8 cellular contexts compared by ENCODE assay signal in the genomic region with DNA sequence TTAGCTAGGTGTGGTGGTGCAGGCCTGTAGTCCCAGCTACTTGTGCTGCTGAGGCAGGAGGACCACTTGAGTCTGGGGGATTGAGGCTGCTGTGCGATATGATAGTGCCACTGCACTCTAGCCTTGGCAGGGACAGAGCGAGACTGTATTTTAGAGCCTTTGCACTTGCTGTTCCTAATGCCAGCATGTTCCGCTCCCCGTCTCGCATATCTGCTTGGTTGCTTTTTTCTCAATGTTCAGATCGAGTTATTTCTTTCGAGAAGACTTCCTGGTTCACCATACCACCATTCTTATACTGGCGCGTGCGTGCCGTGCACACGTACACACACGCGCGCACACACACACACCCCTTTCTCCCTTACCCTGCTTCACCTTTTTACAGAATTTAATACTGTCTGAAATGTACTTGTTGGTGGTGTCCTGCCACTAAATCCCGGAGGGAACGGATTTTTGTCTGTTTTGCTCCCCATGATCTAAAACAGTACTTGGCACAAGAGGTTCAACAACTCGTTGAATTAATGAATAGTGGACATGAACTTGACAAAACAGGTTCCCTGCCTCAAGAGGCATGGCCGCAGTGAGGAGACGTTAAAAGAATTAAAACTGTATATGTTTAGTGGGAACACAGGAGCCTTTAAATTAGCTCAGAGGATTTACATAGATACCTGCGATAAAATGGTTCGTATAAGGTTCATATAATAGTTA. TPM values are rescaled to one million over a fixed set of nuclear protein-coding genes. Genes with fewer than 3 reads are reported as not detected.
DNase-seq lines count a peak whose midpoint lies in the region; ATAC-seq and TF ChIP-seq lines count a peak whose summit lies in the region.

No MANE protein-coding gene starts in this region.

- peaks cover 13% of the 10 kb centered on the region for H3K4me1 Mint-ChIP-seq in activated T-helper 17 cell treated with anti-CD3 and anti-CD28 coated beads, Interleukin-2, amount 50 U/mL, for 72 hours
- peaks cover 27% of the 10 kb centered on the region for H3K4me1 Mint-ChIP-seq in stimulated activated memory B cell treated with anti-CD40 and anti-IgM and Interleukin-4, amounts not matched to agents 10 μg/mL and 1 μg/mL and 100 μg/mL, for 72 hours

- H3K4me3 Mint-ChIP-seq in activated T-helper 17 cell treated with anti-CD3 and anti-CD28 coated beads, Interleukin-2, amount 50 U/mL, for 72 hours, result peak overlapping the region; percentile 100
- peak overlapping the region; percentile 97 for H3K4me3 Mint-ChIP-seq in stimulated activated memory B cell treated with anti-CD40 and anti-IgM and Interleukin-4, amounts not matched to agents 10 μg/mL and 1 μg/mL and 100 μg/mL, for 72 hours

- DNase-seq in DMS153 treated with DMSO at 0.1 percent for 48 hours (lab: John Stamatoyannopoulos, UW; ENCODE audit: unreplicated experiment) (peak; percentile 97), NCI-H1092 treated with DMSO at 0.1 percent for 48 hours (lab: John Stamatoyannopoulos, UW) (peak; percentile 83), kidney epithelial cell (ENCODE audit: low read depth) (no peak), dedifferentiated amniotic fluid mesenchymal stem cell (ENCODE audit: extremely low spot score) (no peak), erythroblast (lab: John Stamatoyannopoulos, UW) (no peak)

- peak overlapping the region; percentile 99 for H3K27ac Mint-ChIP-seq in activated T-helper 17 cell treated with anti-CD3 and anti-CD28 coated beads, Interleukin-2, amount 50 U/mL, for 72 hours
- H3K27ac Mint-ChIP-seq in stimulated activated memory B cell treated with anti-CD40 and anti-IgM and Interleukin-4, amounts not matched to agents 10 μg/mL and 1 μg/mL and 100 μg/mL, for 72 hours, result peak overlapping the region; percentile 99

- no peaks in the 10 kb centered on the region for H3K27me3 ChIP-seq in kidney epithelial cell (ENCODE audit: control insufficient read depth, insufficient read depth, low read length)

- no peaks in the 10 kb centered on the region for H3K36me3 ChIP-seq in kidney epithelial cell (ENCODE audit: control insufficient read depth, insufficient read depth, low read length)

- peaks cover 35% of the 10 kb centered on the region for H3K36me3 Mint-ChIP-seq in activated T-helper 17 cell treated with anti-CD3 and anti-CD28 coated beads, Interleukin-2, amount 50 U/mL, for 72 hours (ENCODE audit: low read depth)
- peaks cover 15% of the 10 kb centered on the region for H3K36me3 Mint-ChIP-seq in stimulated activated memory B cell treated with anti-CD40 and anti-IgM and Interleukin-4, amounts not matched to agents 10 μg/mL and 1 μg/mL and 100 μg/mL, for 72 hours

- TF ChIP-seq CTCF in kidney epithelial cell (IDR thresholded peaks at IDR 0.05; ENCODE audit: insufficient read depth, low read length, poor library complexity, severe bottlenecking), result no peak

- no peaks in the 10 kb centered on the region for H3K9me3 Mint-ChIP-seq in activated T-helper 17 cell treated with anti-CD3 and anti-CD28 coated beads, Interleukin-2, amount 50 U/mL, for 72 hours
- H3K9me3 Mint-ChIP-seq in stimulated activated memory B cell treated with anti-CD40 and anti-IgM and Interleukin-4, amounts not matched to agents 10 μg/mL and 1 μg/mL and 100 μg/mL, for 72 hours, result no peaks in the 10 kb centered on the region

- H3K27me3 Mint-ChIP-seq in activated T-helper 17 cell treated with anti-CD3 and anti-CD28 coated beads, Interleukin-2, amount 50 U/mL, for 72 hours, result no peaks in the 10 kb centered on the region
- H3K27me3 Mint-ChIP-seq in stimulated activated memory B cell treated with anti-CD40 and anti-IgM and Interleukin-4, amounts not matched to agents 10 μg/mL and 1 μg/mL and 100 μg/mL, for 72 hours, result no peaks in the 10 kb centered on the region

- ATAC-seq in activated T-helper 17 cell treated with anti-CD3 and anti-CD28 coated beads, Interleukin-2, amount 50 U/mL, for 72 hours (replicated peaks), result no peak
- no peak for ATAC-seq in stimulated activated memory B cell treated with anti-CD40 and anti-IgM and Interleukin-4, amounts not matched to agents 10 μg/mL and 1 μg/mL and 100 μg/mL, for 72 hours
- ATAC-seq in GM21528 (IDR thresholded peaks at IDR 0.05; ENCODE audit: low FRiP score, unreplicated experiment), result no peak

- TF ChIP-seq POLR2A in erythroblast (IDR thresholded peaks at IDR 0.05; ENCODE audit: low read length), result no peak

- peak overlapping the region; percentile 57 for H3K4me3 ChIP-seq in kidney epithelial cell (ENCODE audit: low read depth, low read length)

RNA-seq across cellular contexts. Expression of a gene that starts 1.1 kb away (rescaled TPM):
- 10 to 100 TPM; 23.0 to 26.9 TPM for total RNA-seq in activated T-helper 17 cell treated with anti-CD3 and anti-CD28 coated beads, Interleukin-2, amount 50 U/mL, for 72 hours
- total RNA-seq in kidney epithelial cell, result 12.4 and 12.5 TPM in 2 replicates

RNA-seq across cellular contexts. Expression of a gene that starts 41.5 kb away (rescaled TPM):
- total RNA-seq in activated T-helper 17 cell treated with anti-CD3 and anti-CD28 coated beads, Interleukin-2, amount 50 U/mL, for 72 hours, result 10 to 100 TPM; 67.0 to 77.9 TPM
- 28.5 and 38.1 TPM in 2 replicates for total RNA-seq in kidney epithelial cell

Comparison
In these comparisons a context has a peak if more than half of its experiments do, and no peak if none do; other contexts are left out.
1. DNase-seq: peak in DMS153 treated with DMSO at 0.1 percent for 48 hours (single experiment) and NCI-H1092 treated with DMSO at 0.1 percent for 48 hours (single experiment); none in kidney epithelial cell (single experiment), dedifferentiated amniotic fluid mesenchymal stem cell (single experiment) and erythroblast (0 of 2).